ENCODE assay signal across 7 cellular contexts in the genomic region with DNA sequence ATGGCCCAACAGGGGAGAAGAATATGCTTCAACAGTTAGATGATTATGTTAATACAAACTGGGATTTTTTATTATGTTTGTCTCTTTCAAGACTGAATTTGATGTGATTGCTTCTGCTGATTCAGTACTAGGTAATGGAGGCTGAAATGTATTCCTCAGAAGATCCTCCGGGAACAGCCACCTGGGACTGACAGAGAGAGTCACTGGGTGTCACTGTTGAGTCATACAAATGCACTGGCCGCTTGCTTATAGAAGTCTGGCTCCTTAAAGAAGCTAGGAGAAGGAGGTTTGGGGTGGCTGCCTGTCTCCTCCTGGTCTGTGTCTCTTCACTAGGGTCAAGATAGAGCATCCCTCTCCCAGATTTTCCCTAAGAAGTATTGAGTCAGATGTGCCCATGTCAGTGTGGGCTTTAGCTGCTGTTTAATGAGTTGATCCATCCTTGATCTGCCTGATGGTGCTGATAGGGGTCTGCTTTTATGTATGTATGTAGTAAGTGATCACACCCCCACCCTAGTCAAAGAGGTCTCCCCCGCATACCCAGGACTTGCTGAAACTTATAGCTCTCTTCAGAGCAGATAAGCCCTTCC.
DNase-seq lines count a peak whose midpoint lies in the region; ATAC-seq and TF ChIP-seq lines count a peak whose summit lies in the region.

No MANE protein-coding gene starts in this region.

- TF ChIP-seq CTCF in GM13977 (IDR thresholded peaks at IDR 0.05; ENCODE audit: extremely low read depth, insufficient read depth, missing control alignments), result peak; percentile 31

- DNase-seq in GM13977 (ENCODE audit: low spot score) (no peak), NCI-H2196 (lab: John Stamatoyannopoulos, UW; ENCODE audit: unreplicated experiment) (peak; percentile 50), caudate nucleus (lab: John Stamatoyannopoulos, UW) (peak in 46 of 61 donors; percentile 0 to 81 (median 20)), mucosa of gallbladder (ENCODE audit: low spot score) (peak; percentile 15)
- no peak for DNase-seq in activated effector memory CD4-positive, alpha-beta T cell treated with anti-CD3 and anti-CD28 coated beads, Interleukin-2, amount 50 U/mL, for 16 hours

- no peak for ATAC-seq in HG02678 (IDR thresholded peaks at IDR 0.05; ENCODE audit: unreplicated experiment)
- no peak for ATAC-seq in HG02884 (IDR thresholded peaks at IDR 0.05; ENCODE audit: unreplicated experiment)

- no peak overlapping the region for H3K27ac ChIP-seq in caudate nucleus (ENCODE audit: low read depth, low read length)

- in situ Hi-C loops in GM13977 (cut with MboI; ENCODE audit: low pct_unique_long_range_greater_than_20kb, low sequenced_read_pairs, unreplicated experiment), result no loop called here

Comparison
In these comparisons a context has a peak if more than half of its experiments do, and no peak if none do; other contexts are left out.
1. DNase-seq: peak in NCI-H2196 (single experiment), caudate nucleus (46 of 61) and mucosa of gallbladder (single experiment); none in GM13977 (single experiment) and activated effector memory CD4-positive, alpha-beta T cell treated with anti-CD3 and anti-CD28 coated beads, Interleukin-2, amount 50 U/mL, for 16 hours (single experiment).